ENCODE assay signal across 19 cellular contexts in genomic region chr17:80922580-80923160, GRCh38.
"Had no signal": no experiment of that assay in that cellular context is flagged by ENCODE, and none has a peak within 500 bp of the region (broad histone marks: within the 10 kb centered on the region; RNA-seq: fewer than 3 reads in every experiment).

No MANE protein-coding gene starts in this region.

- DNase-seq: activated CD4-positive, alpha-beta T cell treated with anti-CD3 and anti-CD28 coated beads for 1 hour; activated CD4-positive, alpha-beta T cell treated with anti-CD3 and anti-CD28 coated beads, Interleukin-2, amount 50 U/mL, for 1 hour; activated gamma-delta T cell; naive thymus-derived CD8-positive, alpha-beta T cell; SIG-M5; stimulated activated CD4-positive, alpha-beta T cell treated with anti-CD3 and anti-CD28 coated beads, Interleukin-12 subunit alpha, Interleukin-12 subunit beta, amount 100 ng/mL, for 4 hours; stimulated activated CD4-positive, alpha-beta T cell treated with anti-CD3 and anti-CD28 coated beads, Interleukin-4, amount 100 ng/mL, for 4 hours; stomach; T-helper 9 cell; trophoblast cell had no signal

- H3K27ac Mint-ChIP-seq: activated naive CD4-positive, alpha-beta T cell treated with anti-CD3 and anti-CD28 coated beads, Interleukin-2, amount 50 U/mL, for 24 hours; mesothelial cell of epicardium; naive thymus-derived CD8-positive, alpha-beta T cell had no signal

- H3K9me3 Mint-ChIP-seq: activated naive CD4-positive, alpha-beta T cell treated with anti-CD3 and anti-CD28 coated beads, Interleukin-2, amount 50 U/mL, for 24 hours; central memory CD8-positive, alpha-beta T cell; mesothelial cell of epicardium; naive thymus-derived CD8-positive, alpha-beta T cell had no signal

- H3K27ac ChIP-seq: heart left ventricle, prostate gland, stomach, suprapubic skin had no signal

- H3K4me1 ChIP-seq: prostate gland had no signal

- H3K27me3 ChIP-seq: gastroesophageal sphincter, heart left ventricle, stomach, suprapubic skin had no signal

- ATAC-seq: gastroesophageal sphincter; heart left ventricle; left lobe of liver; naive thymus-derived CD8-positive, alpha-beta T cell had no signal

- H3K4me3 ChIP-seq: coronary artery, gastroesophageal sphincter, heart left ventricle, prostate gland, stomach, suprapubic skin had no signal

- H3K9me3 ChIP-seq: gastroesophageal sphincter, heart left ventricle, prostate gland, stomach, suprapubic skin had no signal

- H3K4me3 Mint-ChIP-seq: activated naive CD4-positive, alpha-beta T cell treated with anti-CD3 and anti-CD28 coated beads, Interleukin-2, amount 50 U/mL, for 24 hours; central memory CD8-positive, alpha-beta T cell; mesothelial cell of epicardium; naive thymus-derived CD8-positive, alpha-beta T cell had no signal

- H3K27me3 Mint-ChIP-seq: activated naive CD4-positive, alpha-beta T cell treated with anti-CD3 and anti-CD28 coated beads, Interleukin-2, amount 50 U/mL, for 24 hours; central memory CD8-positive, alpha-beta T cell; naive thymus-derived CD8-positive, alpha-beta T cell had no signal

- H3K4me1 Mint-ChIP-seq: activated naive CD4-positive, alpha-beta T cell treated with anti-CD3 and anti-CD28 coated beads, Interleukin-2, amount 50 U/mL, for 24 hours; central memory CD8-positive, alpha-beta T cell; mesothelial cell of epicardium; naive thymus-derived CD8-positive, alpha-beta T cell had no signal
